Comparison of ENCODE assay signal across 18 cellular contexts in genomic region chr13:76696370-76696769, GRCh38.
A peak's percentile ranks its signal among the peaks of the same experiment; 100 is the strongest.
DNase-seq lines count a peak whose midpoint lies in the region; ATAC-seq, FAIRE-seq and TF ChIP-seq lines count a peak whose summit lies in the region.
"Had no signal": no experiment of that assay in that cellular context is flagged by ENCODE, and none has a peak within 500 bp of the region (broad histone marks: within the 10 kb centered on the region; RNA-seq: fewer than 3 reads in every experiment).

No MANE protein-coding gene starts in this region.

- H3K4me2 ChIP-seq in mesenchymal stem cell (ENCODE audit: low read length, poor library complexity, severe bottlenecking), result no peak overlapping the region

- no peak overlapping the region for H3K14ac ChIP-seq in mesenchymal stem cell (ENCODE audit: low read length in 2 of 2)

- H2BK15ac ChIP-seq in mesenchymal stem cell (ENCODE audit: low read depth, poor library complexity, severe bottlenecking), result no peak overlapping the region

- H3K4me1 ChIP-seq in mesenchymal stem cell (ENCODE audit: control insufficient read depth, insufficient read depth, low read depth, low read length), result peaks cover 1% of the 10 kb centered on the region

- H3K79me1 ChIP-seq in mesenchymal stem cell (replicated peaks; ENCODE audit: low read length, poor library complexity, severe bottlenecking), result no peaks in the 10 kb centered on the region

- no peak overlapping the region for H3K4me3 ChIP-seq in choroid plexus epithelial cell (ENCODE audit: low read depth, low read length)
- no peak overlapping the region for H3K4me3 ChIP-seq in mesenchymal stem cell (ENCODE audit: insufficient read depth in 1 of 2, low read depth in 1 of 2, low read length in 2 of 2)
- H3K4me3 ChIP-seq: gastrocnemius medialis had no signal

- no peaks in the 10 kb centered on the region for H3K9me3 ChIP-seq in mesenchymal stem cell (ENCODE audit: control insufficient read depth, low read length)
- H3K9me3 ChIP-seq: gastrocnemius medialis had no signal

- no peak overlapping the region for H2BK120ac ChIP-seq in mesenchymal stem cell (ENCODE audit: low read depth, low read length)

- no peaks in the 10 kb centered on the region for H3K27me3 ChIP-seq in mesenchymal stem cell (ENCODE audit: control insufficient read depth in 1 of 2, insufficient read depth in 1 of 2, low read length in 2 of 2)
- H3K27me3 ChIP-seq: gastrocnemius medialis had no signal

- ATAC-seq in HG02884 (IDR thresholded peaks at IDR 0.05; ENCODE audit: unreplicated experiment) (no peak), GM21576 (IDR thresholded peaks at IDR 0.05; ENCODE audit: unreplicated experiment) (no peak)

- DNase-seq in NCI-H2171 treated with DMSO at 0.1 percent for 48 hours (lab: John Stamatoyannopoulos, UW), result peak; percentile 14
- no peak for DNase-seq in NCI-H2171 (lab: John Stamatoyannopoulos, UW)
- peak; percentile 33 for DNase-seq in choroid plexus epithelial cell (ENCODE audit: low read depth)
- peak; percentile 42 for DNase-seq in mesenchymal stem cell
- DNase-seq in mesenteric fat pad (ENCODE audit: low spot score), result no peak
- no peak for DNase-seq in RCC 7860 (ENCODE audit: low spot score)
- DNase-seq: activated CD4-positive, alpha-beta T cell treated with anti-CD3 and anti-CD28 coated beads for 1 hour; activated CD8-positive, alpha-beta memory T cell treated with anti-CD3 and anti-CD28 coated beads, Interleukin-2, amount 50 U/mL, for 4 hours; activated naive CD4-positive, alpha-beta T cell; gastrocnemius medialis; GDM1; NCI-H1694; NCI-H524; posterior cingulate gyrus; substantia nigra had no signal

- no peak overlapping the region for H3K27ac ChIP-seq in mesenchymal stem cell (ENCODE audit: low read length, poor library complexity, severe bottlenecking)
- H3K27ac ChIP-seq: gastrocnemius medialis had no signal

- H2AK5ac ChIP-seq in mesenchymal stem cell (ENCODE audit: low read length, severe bottlenecking), result no peak overlapping the region

- H3K18ac ChIP-seq in mesenchymal stem cell (ENCODE audit: low read depth in 1 of 2, low read length in 2 of 2), result no peak overlapping the region

- no peak for TF ChIP-seq CTCF in choroid plexus epithelial cell (conservative IDR thresholded peaks at IDR 0.05; ENCODE audit: low read depth, low read length)

- H3K23ac ChIP-seq in mesenchymal stem cell (ENCODE audit: low read length in 2 of 2), result no peak overlapping the region

- H2BK12ac ChIP-seq in mesenchymal stem cell (ENCODE audit: low read length in 2 of 2), result peak overlapping the region in 1 of 2 experiments; percentile 72

- FAIRE-seq in RCC 7860 (lab: Jason Lieb, UNC), result no peak
- FAIRE-seq: A204.1 had no signal

- WGBS in mesenchymal stem cell, result 64% methylated on average over 3 of the region's 3 CpGs

- no peak overlapping the region for H4K91ac ChIP-seq in mesenchymal stem cell (ENCODE audit: low read length)

- no peak overlapping the region for H2AFZ ChIP-seq in mesenchymal stem cell (ENCODE audit: low read depth, low read length)

- peak overlapping the region in 1 of 2 experiments; percentile 1 for H3K4ac ChIP-seq in mesenchymal stem cell (ENCODE audit: low read depth in 1 of 2, low read length in 2 of 2)

- H4K8ac ChIP-seq in mesenchymal stem cell (ENCODE audit: low read length), result peak overlapping the region; percentile 87

- peak overlapping the region; percentile 63 for H3K9ac ChIP-seq in mesenchymal stem cell (ENCODE audit: low read length)

- no peaks in the 10 kb centered on the region for H3K36me3 ChIP-seq in mesenchymal stem cell (ENCODE audit: control insufficient read depth in 1 of 2, insufficient read depth in 2 of 2, low read depth in 1 of 2, low read length in 2 of 2)
- H3K36me3 ChIP-seq: gastrocnemius medialis had no signal

- no peak overlapping the region for H2BK5ac ChIP-seq in mesenchymal stem cell (ENCODE audit: low read depth, low read length, poor library complexity, severe bottlenecking)

Comparison
In these comparisons a context has a peak if more than half of its experiments do, and no peak if none do; other contexts are left out.
1. DNase-seq: peak in NCI-H2171 treated with DMSO at 0.1 percent for 48 hours (single experiment), choroid plexus epithelial cell (single experiment) and mesenchymal stem cell (single experiment); none in NCI-H2171 (single experiment), mesenteric fat pad (single experiment) and RCC 7860 (single experiment).